In genomic region chr11:111603633-111604130, GRCh38 we compare ENCODE assay signal across 8 cellular contexts.
A peak's percentile ranks its signal among the peaks of the same experiment; 100 is the strongest.
DNase-seq lines count a peak whose midpoint lies in the region; ATAC-seq, FAIRE-seq and TF ChIP-seq lines count a peak whose summit lies in the region.

No MANE protein-coding gene starts in this region.

- no peak for TF ChIP-seq CTCF in GM13977 (IDR thresholded peaks at IDR 0.05; ENCODE audit: extremely low read depth, insufficient read depth, missing control alignments)

- in situ Hi-C loops in GM13977 (cut with MboI; ENCODE audit: low pct_unique_long_range_greater_than_20kb, low sequenced_read_pairs, unreplicated experiment) = loop anchor here (10.0 kb wide), 1 partner anchor 171 kb away; no protein-coding TSS in a partner anchor

- DNase-seq in T-helper 1 cell (no peak), superior temporal gyrus (ENCODE audit: extremely low spot score) (peak; percentile 73), NCI-H2196 treated with DMSO at 0.1 percent for 48 hours (lab: John Stamatoyannopoulos, UW; ENCODE audit: unreplicated experiment) (no peak), GM13977 (ENCODE audit: low spot score) (no peak)

- peak overlapping the region; percentile 91 for H3K4me3 Mint-ChIP-seq in T-helper 1 cell treated with Interleukin-12 subunit alpha and Interleukin-12 subunit beta and Interleukin-4 antibody, amounts not matched to agents 30 μg/mL and 1 μg/mL, for 36 hours
- H3K4me3 Mint-ChIP-seq in activated naive CD8-positive, alpha-beta T cell = peak overlapping the region; percentile 96

- peak overlapping the region; percentile 84 for H3K27ac Mint-ChIP-seq in T-helper 1 cell treated with Interleukin-12 subunit alpha and Interleukin-12 subunit beta and Interleukin-4 antibody, amounts not matched to agents 30 μg/mL and 1 μg/mL, for 36 hours
- H3K27ac Mint-ChIP-seq in activated naive CD8-positive, alpha-beta T cell = peak overlapping the region; percentile 87

- FAIRE-seq in islet of Langerhans (lab: Jason Lieb, UNC) = peak; percentile 60

- no peaks in the 10 kb centered on the region for H3K36me3 Mint-ChIP-seq in T-helper 1 cell treated with Interleukin-12 subunit alpha and Interleukin-12 subunit beta and Interleukin-4 antibody, amounts not matched to agents 30 μg/mL and 1 μg/mL, for 36 hours (ENCODE audit: low read depth)
- H3K36me3 Mint-ChIP-seq in activated naive CD8-positive, alpha-beta T cell = no peaks in the 10 kb centered on the region

- H3K4me1 Mint-ChIP-seq in T-helper 1 cell treated with Interleukin-12 subunit alpha and Interleukin-12 subunit beta and Interleukin-4 antibody, amounts not matched to agents 30 μg/mL and 1 μg/mL, for 36 hours (ENCODE audit: low read depth) = peaks cover 22% of the 10 kb centered on the region
- peaks cover 29% of the 10 kb centered on the region for H3K4me1 Mint-ChIP-seq in activated naive CD8-positive, alpha-beta T cell (ENCODE audit: low read depth)

- H3K9me3 Mint-ChIP-seq in T-helper 1 cell treated with Interleukin-12 subunit alpha and Interleukin-12 subunit beta and Interleukin-4 antibody, amounts not matched to agents 30 μg/mL and 1 μg/mL, for 36 hours = no peaks in the 10 kb centered on the region
- no peaks in the 10 kb centered on the region for H3K9me3 Mint-ChIP-seq in activated naive CD8-positive, alpha-beta T cell (ENCODE audit: low read depth)

- no peak for ATAC-seq in HG03196 (IDR thresholded peaks at IDR 0.05; ENCODE audit: unreplicated experiment)

- no peaks in the 10 kb centered on the region for H3K27me3 Mint-ChIP-seq in T-helper 1 cell treated with Interleukin-12 subunit alpha and Interleukin-12 subunit beta and Interleukin-4 antibody, amounts not matched to agents 30 μg/mL and 1 μg/mL, for 36 hours (ENCODE audit: low read depth)
- no peaks in the 10 kb centered on the region for H3K27me3 Mint-ChIP-seq in activated naive CD8-positive, alpha-beta T cell
